In genomic region chr1:23103001-23103879, GRCh38 we compare ENCODE assay signal across 1 cellular context.
A peak's percentile ranks its signal among the peaks of the same experiment; 100 is the strongest.
TF ChIP-seq lines count a peak whose summit lies in the region.

No MANE protein-coding gene starts in this region.

TF ChIP-seq in K562, 482 proteins besides CTCF, POLR2A, EP300 and RAD21 (continued from another document and continues in another):
- TF ChIP-seq, protein P1, sequence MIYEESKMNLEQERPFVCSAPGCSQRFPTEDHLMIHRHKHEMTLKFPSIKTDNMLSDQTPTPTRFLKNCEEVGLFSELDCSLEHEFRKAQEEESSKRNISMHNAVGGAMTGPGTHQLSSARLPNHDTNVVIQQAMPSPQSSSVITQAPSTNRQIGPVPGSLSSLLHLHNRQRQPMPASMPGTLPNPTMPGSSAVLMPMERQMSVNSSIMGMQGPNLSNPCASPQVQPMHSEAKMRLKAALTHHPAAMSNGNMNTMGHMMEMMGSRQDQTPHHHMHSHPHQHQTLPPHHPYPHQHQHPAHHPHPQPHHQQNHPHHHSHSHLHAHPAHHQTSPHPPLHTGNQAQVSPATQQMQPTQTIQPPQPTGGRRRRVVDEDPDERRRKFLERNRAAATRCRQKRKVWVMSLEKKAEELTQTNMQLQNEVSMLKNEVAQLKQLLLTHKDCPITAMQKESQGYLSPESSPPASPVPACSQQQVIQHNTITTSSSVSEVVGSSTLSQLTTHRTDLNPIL (CRISPR knock-in tag; IDR thresholded peaks at IDR 0.05) = no peak
- TF ChIP-seq PHF8 (IDR thresholded peaks at IDR 0.05; ENCODE audit: borderline replicate concordance, low read length) = no peak
- TF ChIP-seq LARP7 (IDR thresholded peaks at IDR 0.05) = no peak
- TF ChIP-seq SMAD2 (IDR thresholded peaks at IDR 0.05; ENCODE audit: low read depth, low read length) = no peak
- TF ChIP-seq ZNF318 (IDR thresholded peaks at IDR 0.05; ENCODE audit: borderline replicate concordance in 1 of 2, low read depth in 1 of 2) = no peak
- TF ChIP-seq HOMEZ (CRISPR knock-in tag; IDR thresholded peaks at IDR 0.05) = no peak
- TF ChIP-seq, protein P2, sequence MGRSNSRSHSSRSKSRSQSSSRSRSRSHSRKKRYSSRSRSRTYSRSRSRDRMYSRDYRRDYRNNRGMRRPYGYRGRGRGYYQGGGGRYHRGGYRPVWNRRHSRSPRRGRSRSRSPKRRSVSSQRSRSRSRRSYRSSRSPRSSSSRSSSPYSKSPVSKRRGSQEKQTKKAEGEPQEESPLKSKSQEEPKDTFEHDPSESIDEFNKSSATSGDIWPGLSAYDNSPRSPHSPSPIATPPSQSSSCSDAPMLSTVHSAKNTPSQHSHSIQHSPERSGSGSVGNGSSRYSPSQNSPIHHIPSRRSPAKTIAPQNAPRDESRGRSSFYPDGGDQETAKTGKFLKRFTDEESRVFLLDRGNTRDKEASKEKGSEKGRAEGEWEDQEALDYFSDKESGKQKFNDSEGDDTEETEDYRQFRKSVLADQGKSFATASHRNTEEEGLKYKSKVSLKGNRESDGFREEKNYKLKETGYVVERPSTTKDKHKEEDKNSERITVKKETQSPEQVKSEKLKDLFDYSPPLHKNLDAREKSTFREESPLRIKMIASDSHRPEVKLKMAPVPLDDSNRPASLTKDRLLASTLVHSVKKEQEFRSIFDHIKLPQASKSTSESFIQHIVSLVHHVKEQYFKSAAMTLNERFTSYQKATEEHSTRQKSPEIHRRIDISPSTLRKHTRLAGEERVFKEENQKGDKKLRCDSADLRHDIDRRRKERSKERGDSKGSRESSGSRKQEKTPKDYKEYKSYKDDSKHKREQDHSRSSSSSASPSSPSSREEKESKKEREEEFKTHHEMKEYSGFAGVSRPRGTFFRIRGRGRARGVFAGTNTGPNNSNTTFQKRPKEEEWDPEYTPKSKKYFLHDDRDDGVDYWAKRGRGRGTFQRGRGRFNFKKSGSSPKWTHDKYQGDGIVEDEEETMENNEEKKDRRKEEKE (IDR thresholded peaks at IDR 0.05; ENCODE audit: borderline replicate concordance in 1 of 2, control insufficient read depth in 1 of 2, low read depth in 2 of 2, low read length in 1 of 2) = no peak
- TF ChIP-seq E2F6 (IDR thresholded peaks at IDR 0.05; ENCODE audit: borderline replicate concordance in 1 of 2, extremely low read depth in 1 of 2, insufficient read depth in 1 of 2, insufficient read length in 1 of 2, low read depth in 1 of 2, low read length in 1 of 2, poor library complexity in 1 of 2, severe bottlenecking in 1 of 2) = no peak
- no peak for TF ChIP-seq POLR2AphosphoS2 (IDR thresholded peaks at IDR 0.05; ENCODE audit: low read length)
- TF ChIP-seq SIRT6 (IDR thresholded peaks at IDR 0.05; ENCODE audit: low read depth, low read length) = no peak
- 0 out of 2 replicates have a peak, but pooled peaks have one; percentile 35 for TF ChIP-seq MYBL2 (IDR thresholded peaks at IDR 0.05; ENCODE audit: low read depth)
- TF ChIP-seq MYBL2 (CRISPR knock-in tag; IDR thresholded peaks at IDR 0.05; ENCODE audit: borderline replicate concordance) = no peak
- TF ChIP-seq EWSR1 (IDR thresholded peaks at IDR 0.05; ENCODE audit: borderline replicate concordance, low read depth, partially characterized antibody) = no peak
- 0 out of 2 replicates have a peak, but pooled peaks have one; percentile 12 for TF ChIP-seq GABPB1 (CRISPR knock-in tag; IDR thresholded peaks at IDR 0.05)
- TF ChIP-seq ZNF197 (CRISPR knock-in tag; IDR thresholded peaks at IDR 0.05; ENCODE audit: low read depth) = no peak
- no peak for TF ChIP-seq MTF1 (CRISPR knock-in tag; IDR thresholded peaks at IDR 0.05; ENCODE audit: borderline replicate concordance)
- TF ChIP-seq NEUROD1 (IDR thresholded peaks at IDR 0.05; ENCODE audit: borderline replicate concordance, low read depth, low read length, partially characterized antibody) = no peak
- TF ChIP-seq, protein P3, sequence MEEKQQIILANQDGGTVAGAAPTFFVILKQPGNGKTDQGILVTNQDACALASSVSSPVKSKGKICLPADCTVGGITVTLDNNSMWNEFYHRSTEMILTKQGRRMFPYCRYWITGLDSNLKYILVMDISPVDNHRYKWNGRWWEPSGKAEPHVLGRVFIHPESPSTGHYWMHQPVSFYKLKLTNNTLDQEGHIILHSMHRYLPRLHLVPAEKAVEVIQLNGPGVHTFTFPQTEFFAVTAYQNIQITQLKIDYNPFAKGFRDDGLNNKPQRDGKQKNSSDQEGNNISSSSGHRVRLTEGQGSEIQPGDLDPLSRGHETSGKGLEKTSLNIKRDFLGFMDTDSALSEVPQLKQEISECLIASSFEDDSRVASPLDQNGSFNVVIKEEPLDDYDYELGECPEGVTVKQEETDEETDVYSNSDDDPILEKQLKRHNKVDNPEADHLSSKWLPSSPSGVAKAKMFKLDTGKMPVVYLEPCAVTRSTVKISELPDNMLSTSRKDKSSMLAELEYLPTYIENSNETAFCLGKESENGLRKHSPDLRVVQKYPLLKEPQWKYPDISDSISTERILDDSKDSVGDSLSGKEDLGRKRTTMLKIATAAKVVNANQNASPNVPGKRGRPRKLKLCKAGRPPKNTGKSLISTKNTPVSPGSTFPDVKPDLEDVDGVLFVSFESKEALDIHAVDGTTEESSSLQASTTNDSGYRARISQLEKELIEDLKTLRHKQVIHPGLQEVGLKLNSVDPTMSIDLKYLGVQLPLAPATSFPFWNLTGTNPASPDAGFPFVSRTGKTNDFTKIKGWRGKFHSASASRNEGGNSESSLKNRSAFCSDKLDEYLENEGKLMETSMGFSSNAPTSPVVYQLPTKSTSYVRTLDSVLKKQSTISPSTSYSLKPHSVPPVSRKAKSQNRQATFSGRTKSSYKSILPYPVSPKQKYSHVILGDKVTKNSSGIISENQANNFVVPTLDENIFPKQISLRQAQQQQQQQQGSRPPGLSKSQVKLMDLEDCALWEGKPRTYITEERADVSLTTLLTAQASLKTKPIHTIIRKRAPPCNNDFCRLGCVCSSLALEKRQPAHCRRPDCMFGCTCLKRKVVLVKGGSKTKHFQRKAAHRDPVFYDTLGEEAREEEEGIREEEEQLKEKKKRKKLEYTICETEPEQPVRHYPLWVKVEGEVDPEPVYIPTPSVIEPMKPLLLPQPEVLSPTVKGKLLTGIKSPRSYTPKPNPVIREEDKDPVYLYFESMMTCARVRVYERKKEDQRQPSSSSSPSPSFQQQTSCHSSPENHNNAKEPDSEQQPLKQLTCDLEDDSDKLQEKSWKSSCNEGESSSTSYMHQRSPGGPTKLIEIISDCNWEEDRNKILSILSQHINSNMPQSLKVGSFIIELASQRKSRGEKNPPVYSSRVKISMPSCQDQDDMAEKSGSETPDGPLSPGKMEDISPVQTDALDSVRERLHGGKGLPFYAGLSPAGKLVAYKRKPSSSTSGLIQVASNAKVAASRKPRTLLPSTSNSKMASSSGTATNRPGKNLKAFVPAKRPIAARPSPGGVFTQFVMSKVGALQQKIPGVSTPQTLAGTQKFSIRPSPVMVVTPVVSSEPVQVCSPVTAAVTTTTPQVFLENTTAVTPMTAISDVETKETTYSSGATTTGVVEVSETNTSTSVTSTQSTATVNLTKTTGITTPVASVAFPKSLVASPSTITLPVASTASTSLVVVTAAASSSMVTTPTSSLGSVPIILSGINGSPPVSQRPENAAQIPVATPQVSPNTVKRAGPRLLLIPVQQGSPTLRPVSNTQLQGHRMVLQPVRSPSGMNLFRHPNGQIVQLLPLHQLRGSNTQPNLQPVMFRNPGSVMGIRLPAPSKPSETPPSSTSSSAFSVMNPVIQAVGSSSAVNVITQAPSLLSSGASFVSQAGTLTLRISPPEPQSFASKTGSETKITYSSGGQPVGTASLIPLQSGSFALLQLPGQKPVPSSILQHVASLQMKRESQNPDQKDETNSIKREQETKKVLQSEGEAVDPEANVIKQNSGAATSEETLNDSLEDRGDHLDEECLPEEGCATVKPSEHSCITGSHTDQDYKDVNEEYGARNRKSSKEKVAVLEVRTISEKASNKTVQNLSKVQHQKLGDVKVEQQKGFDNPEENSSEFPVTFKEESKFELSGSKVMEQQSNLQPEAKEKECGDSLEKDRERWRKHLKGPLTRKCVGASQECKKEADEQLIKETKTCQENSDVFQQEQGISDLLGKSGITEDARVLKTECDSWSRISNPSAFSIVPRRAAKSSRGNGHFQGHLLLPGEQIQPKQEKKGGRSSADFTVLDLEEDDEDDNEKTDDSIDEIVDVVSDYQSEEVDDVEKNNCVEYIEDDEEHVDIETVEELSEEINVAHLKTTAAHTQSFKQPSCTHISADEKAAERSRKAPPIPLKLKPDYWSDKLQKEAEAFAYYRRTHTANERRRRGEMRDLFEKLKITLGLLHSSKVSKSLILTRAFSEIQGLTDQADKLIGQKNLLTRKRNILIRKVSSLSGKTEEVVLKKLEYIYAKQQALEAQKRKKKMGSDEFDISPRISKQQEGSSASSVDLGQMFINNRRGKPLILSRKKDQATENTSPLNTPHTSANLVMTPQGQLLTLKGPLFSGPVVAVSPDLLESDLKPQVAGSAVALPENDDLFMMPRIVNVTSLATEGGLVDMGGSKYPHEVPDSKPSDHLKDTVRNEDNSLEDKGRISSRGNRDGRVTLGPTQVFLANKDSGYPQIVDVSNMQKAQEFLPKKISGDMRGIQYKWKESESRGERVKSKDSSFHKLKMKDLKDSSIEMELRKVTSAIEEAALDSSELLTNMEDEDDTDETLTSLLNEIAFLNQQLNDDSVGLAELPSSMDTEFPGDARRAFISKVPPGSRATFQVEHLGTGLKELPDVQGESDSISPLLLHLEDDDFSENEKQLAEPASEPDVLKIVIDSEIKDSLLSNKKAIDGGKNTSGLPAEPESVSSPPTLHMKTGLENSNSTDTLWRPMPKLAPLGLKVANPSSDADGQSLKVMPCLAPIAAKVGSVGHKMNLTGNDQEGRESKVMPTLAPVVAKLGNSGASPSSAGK (IDR thresholded peaks at IDR 0.05) = no peak
